In the genomic region with DNA sequence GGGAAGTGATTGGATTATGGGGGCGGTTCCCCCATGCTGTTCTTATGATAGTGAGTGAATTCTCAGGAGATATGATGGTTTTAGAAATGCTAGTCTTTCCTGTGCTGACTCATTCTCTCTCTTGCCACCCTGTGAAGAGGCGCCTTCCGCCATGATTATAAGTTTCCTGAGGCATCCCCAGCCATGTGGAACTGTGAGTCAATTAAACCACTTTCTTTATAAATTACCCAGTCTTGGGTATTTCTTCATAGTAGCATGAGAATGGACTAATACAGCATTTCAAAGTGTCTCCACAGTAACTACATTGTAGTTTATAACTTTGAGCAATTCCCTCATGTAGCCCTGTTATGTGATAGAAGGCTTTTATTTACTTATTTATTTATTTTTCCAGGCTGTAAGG, we compare ENCODE assay signal across 30 cellular contexts.
"Had no signal": no experiment of that assay in that cellular context is flagged by ENCODE, and none has a peak within 500 bp of the region (broad histone marks: within the 10 kb centered on the region; RNA-seq: fewer than 3 reads in every experiment).

No MANE protein-coding gene starts in this region.

- H3K27me3 ChIP-seq: neural progenitor cell, ovary, right lobe of liver, sigmoid colon, suprapubic skin, testis, tibial artery, transverse colon, vagina had no signal

- H3K4me3 ChIP-seq: neural progenitor cell, ovary, psoas muscle, right lobe of liver, sigmoid colon, spleen, suprapubic skin, testis, tibial artery, transverse colon, vagina had no signal

- H3K27ac Mint-ChIP-seq: natural killer cell; nephron; neural progenitor cell; progenitor cell of endocrine pancreas; stimulated activated memory B cell treated with anti-CD40 and anti-IgM and Interleukin-4, amounts not matched to agents 10 μg/mL and 1 μg/mL and 100 μg/mL, for 72 hours; stimulated activated naive CD8-positive, alpha-beta T cell treated with anti-CD3 and anti-CD28 coated beads, Interleukin-15, amount 100 ng/mL, for 72 hours; type B pancreatic cell had no signal

- DNase-seq: natural killer cell; occipital lobe; ovary; posterior cingulate gyrus; psoas muscle; right cardiac atrium; right lobe of liver; sigmoid colon; small intestine; spleen; stimulated activated CD4-positive, alpha-beta T cell treated with anti-CD3 and anti-CD28 coated beads, Interleukin-12 subunit alpha, Interleukin-12 subunit beta, amount 100 ng/mL, for 4 hours; stimulated activated CD4-positive, alpha-beta T cell treated with anti-CD3 and anti-CD28 coated beads, Interleukin-1b, Interleukin-23, amount 100 ng/mL, for 48 hours; stimulated activated CD4-positive, alpha-beta T cell treated with anti-CD3 and anti-CD28 coated beads, Interleukin-4, amount 100 ng/mL, for 1 hour; stimulated activated CD4-positive, alpha-beta T cell treated with anti-CD3 and anti-CD28 coated beads, Interleukin-4, amount 100 ng/mL, for 4 hours; stimulated activated CD8-positive, alpha-beta memory T cell treated with anti-CD3 and anti-CD28 coated beads, Interleukin-4, amount 100 ng/mL, for 48 hours; stimulated activated naive CD4-positive, alpha-beta T cell; stimulated activated naive CD8-positive, alpha-beta T cell treated with anti-CD3 and anti-CD28 coated beads, Interleukin-15, amount 100 ng/mL, for 72 hours; stimulated activated naive CD8-positive, alpha-beta T cell treated with anti-CD3 and anti-CD28 coated beads, Interleukin-15, Interleukin-2, amounts not matched to agents 100 U/mL and 50 U/mL, for 24 hours; substantia nigra; testis; tibial artery; transverse colon had no signal

- H3K4me1 ChIP-seq: neural progenitor cell, psoas muscle, right lobe of liver, sigmoid colon, suprapubic skin, testis, tibial artery, vagina had no signal

- H3K9ac ChIP-seq: neural progenitor cell, parathyroid adenoma had no signal

- ATAC-seq: natural killer cell; psoas muscle; right cardiac atrium; right lobe of liver; stimulated activated memory B cell treated with anti-CD40 and anti-IgM and Interleukin-4, amounts not matched to agents 10 μg/mL and 1 μg/mL and 100 μg/mL, for 72 hours; stimulated activated naive CD8-positive, alpha-beta T cell treated with anti-CD3 and anti-CD28 coated beads, Interleukin-15, amount 100 ng/mL, for 72 hours; stimulated activated naive CD8-positive, alpha-beta T cell treated with anti-CD3 and anti-CD28 coated beads, Interleukin-15, Interleukin-2, amounts not matched to agents 100 U/mL and 50 U/mL, for 24 hours had no signal

- H3K36me3 ChIP-seq: ovary, right lobe of liver, sigmoid colon, spleen, suprapubic skin, tibial artery, transverse colon, vagina had no signal

- H3K9me3 ChIP-seq: ovary, suprapubic skin, testis had no signal

- H3K4me2 ChIP-seq: neural progenitor cell had no signal

- H3K27ac ChIP-seq: neural progenitor cell, ovary, parathyroid adenoma, psoas muscle, right lobe of liver, sigmoid colon, spleen, suprapubic skin, testis, tibial artery, transverse colon, vagina had no signal

- H3K36me3 Mint-ChIP-seq: neural progenitor cell; stimulated activated memory B cell treated with anti-CD40 and anti-IgM and Interleukin-4, amounts not matched to agents 10 μg/mL and 1 μg/mL and 100 μg/mL, for 72 hours; type B pancreatic cell had no signal

- H2AFZ ChIP-seq: neural progenitor cell, parathyroid adenoma had no signal

- H3K4me3 Mint-ChIP-seq: natural killer cell; nephron; neural progenitor cell; stimulated activated memory B cell treated with anti-CD40 and anti-IgM and Interleukin-4, amounts not matched to agents 10 μg/mL and 1 μg/mL and 100 μg/mL, for 72 hours; stimulated activated naive CD8-positive, alpha-beta T cell treated with anti-CD3 and anti-CD28 coated beads, Interleukin-15, amount 100 ng/mL, for 72 hours; type B pancreatic cell had no signal

- H3K4me1 Mint-ChIP-seq: natural killer cell; nephron; stimulated activated memory B cell treated with anti-CD40 and anti-IgM and Interleukin-4, amounts not matched to agents 10 μg/mL and 1 μg/mL and 100 μg/mL, for 72 hours; stimulated activated naive CD8-positive, alpha-beta T cell treated with anti-CD3 and anti-CD28 coated beads, Interleukin-15, amount 100 ng/mL, for 72 hours had no signal

- H3K79me2 ChIP-seq: parathyroid adenoma had no signal

- H3K9me3 Mint-ChIP-seq: type B pancreatic cell had no signal

- H3K27me3 Mint-ChIP-seq: progenitor cell of endocrine pancreas, type B pancreatic cell had no signal
